In the genomic region with DNA sequence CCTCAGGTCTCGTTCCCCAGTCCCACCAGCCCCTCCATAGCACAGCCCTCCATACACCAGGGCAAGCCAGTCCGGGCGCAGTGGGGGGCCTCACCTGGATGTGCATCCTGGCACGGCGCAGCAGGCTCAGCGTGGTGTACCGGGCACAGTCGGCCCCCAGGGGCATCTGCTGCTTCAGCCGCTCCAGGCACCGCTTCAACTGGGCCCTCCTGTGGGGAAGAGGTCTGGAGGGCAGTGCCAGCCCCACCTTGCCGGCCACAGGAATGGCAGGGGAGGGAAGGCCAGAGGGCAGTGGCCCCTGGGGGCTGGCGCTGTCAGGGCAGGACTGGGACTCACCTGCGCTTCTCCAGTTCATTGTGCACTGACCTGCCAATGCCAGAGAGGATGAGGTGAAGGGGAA, we compare ENCODE assay signal across 1 cellular context.
TF ChIP-seq lines count a peak whose summit lies in the region.

No MANE protein-coding gene starts in this region.

TF ChIP-seq in HCT116, 20 proteins besides CTCF, POLR2A, EP300 and RAD21:
- TF ChIP-seq TCF7L2 (IDR thresholded peaks at IDR 0.05; ENCODE audit: borderline replicate concordance, extremely low read depth, insufficient read depth, insufficient read length), result no peak
- no peak for TF ChIP-seq ZBTB33 (IDR thresholded peaks at IDR 0.05; ENCODE audit: extremely low read depth, insufficient replicate concordance, low read length)
- TF ChIP-seq YY1 (IDR thresholded peaks at IDR 0.05; ENCODE audit: extremely low read depth, insufficient replicate concordance, low read depth, low read length), result no peak
- no peak for TF ChIP-seq ATF3 (IDR thresholded peaks at IDR 0.05)
- TF ChIP-seq POLR2AphosphoS5 (IDR thresholded peaks at IDR 0.05; ENCODE audit: low read depth, low read length), result no peak
- no peak for TF ChIP-seq ZFX (IDR thresholded peaks at IDR 0.05)
